10 cellular contexts compared by ENCODE assay signal in the genomic region with DNA sequence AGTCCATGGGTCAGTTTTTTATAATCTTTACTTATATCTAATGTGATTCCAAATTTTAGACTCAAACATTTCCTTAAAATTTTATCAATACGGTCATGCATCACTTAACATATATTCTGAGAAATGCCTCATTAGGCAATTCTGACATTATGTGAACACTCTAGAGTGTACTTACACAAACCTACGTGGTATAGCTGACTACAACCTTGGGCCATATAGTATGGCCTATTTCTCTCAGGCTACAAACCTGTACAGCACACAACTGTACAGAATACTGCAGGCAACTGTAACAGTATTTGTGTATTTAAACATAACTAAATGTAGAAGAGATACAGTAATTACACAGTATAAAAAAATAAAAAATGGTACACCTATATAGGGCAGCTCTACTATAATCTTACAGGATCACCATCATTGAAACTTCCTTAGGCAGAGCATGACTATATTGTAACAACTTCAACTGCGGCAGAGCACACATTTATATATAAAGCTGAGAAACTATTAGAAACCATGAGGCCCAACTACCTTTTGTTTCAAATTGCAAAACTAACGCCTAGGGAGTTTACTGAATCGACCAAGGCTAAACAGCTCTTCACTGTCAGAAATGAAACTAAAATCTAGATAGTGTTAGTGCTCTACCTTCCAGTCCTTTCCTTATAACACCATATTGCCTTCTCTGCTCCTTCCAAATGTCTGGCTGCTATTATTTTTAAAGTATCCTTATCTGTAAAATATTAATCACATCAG.
DNase-seq lines count a peak whose midpoint lies in the region; ATAC-seq and TF ChIP-seq lines count a peak whose summit lies in the region.
"Had no signal": no experiment of that assay in that cellular context is flagged by ENCODE, and none has a peak within 500 bp of the region (broad histone marks: within the 10 kb centered on the region; RNA-seq: fewer than 3 reads in every experiment).

No MANE protein-coding gene starts in this region.

- peak overlapping the region; percentile 54 for H3K4me3 ChIP-seq in ACC112 (ENCODE audit: low read depth, low read length)

- peak; percentile 41 for ATAC-seq in GM19023 (IDR thresholded peaks at IDR 0.05; ENCODE audit: unreplicated experiment)
- peak; percentile 39 for ATAC-seq in HG03139 (IDR thresholded peaks at IDR 0.05; ENCODE audit: unreplicated experiment)

- DNase-seq in erythroblast (lab: John Stamatoyannopoulos, UW) (peak; percentile 21 to 28), posterior cingulate gyrus (no peak), NCI-H2107 treated with DMSO at 0.1 percent for 48 hours (lab: John Stamatoyannopoulos, UW; ENCODE audit: unreplicated experiment) (no peak), Ammon's horn (ENCODE audit: low spot score) (no peak), pons (ENCODE audit: low spot score) (no peak)
- DNase-seq: activated gamma-delta T cell treated with Interleukin-2 at 50 U/mL for 16 hours, NCI-H1092 had no signal

- peaks cover 87% of the 10 kb centered on the region for H3K79me2 ChIP-seq in ACC112 (ENCODE audit: control insufficient read depth, insufficient read depth, low read length, unreplicated experiment)

- no peak overlapping the region for H2AFZ ChIP-seq in ACC112 (ENCODE audit: low read length, unreplicated experiment)

- peaks cover 24% of the 10 kb centered on the region for H3K4me1 ChIP-seq in ACC112 (ENCODE audit: control insufficient read depth, insufficient read depth, low read length, unreplicated experiment)

- no peak overlapping the region for H3K27ac ChIP-seq in ACC112 (ENCODE audit: low read depth, low read length)

- intact Hi-C loops in posterior cingulate gyrus (cut with DNase I) = no loop called here

- H3K27me3 ChIP-seq in ACC112 (ENCODE audit: insufficient read depth, low read length) = no peaks in the 10 kb centered on the region

- TF ChIP-seq POLR2A in erythroblast (IDR thresholded peaks at IDR 0.05; ENCODE audit: low read length) = no peak

- H3K36me3 ChIP-seq in ACC112 (ENCODE audit: insufficient read depth, low read length) = 0 out of 2 replicates have a peak, but pooled peaks cover 4% of the 10 kb centered on the region

Comparison
In these comparisons a context has a peak if more than half of its experiments do, and no peak if none do; other contexts are left out.
1. DNase-seq: peak in erythroblast (2 of 2); none in posterior cingulate gyrus (0 of 10), NCI-H2107 treated with DMSO at 0.1 percent for 48 hours (single experiment), Ammon's horn (single experiment) and pons (single experiment).